1 cellular context compared by ENCODE assay signal in the genomic region with DNA sequence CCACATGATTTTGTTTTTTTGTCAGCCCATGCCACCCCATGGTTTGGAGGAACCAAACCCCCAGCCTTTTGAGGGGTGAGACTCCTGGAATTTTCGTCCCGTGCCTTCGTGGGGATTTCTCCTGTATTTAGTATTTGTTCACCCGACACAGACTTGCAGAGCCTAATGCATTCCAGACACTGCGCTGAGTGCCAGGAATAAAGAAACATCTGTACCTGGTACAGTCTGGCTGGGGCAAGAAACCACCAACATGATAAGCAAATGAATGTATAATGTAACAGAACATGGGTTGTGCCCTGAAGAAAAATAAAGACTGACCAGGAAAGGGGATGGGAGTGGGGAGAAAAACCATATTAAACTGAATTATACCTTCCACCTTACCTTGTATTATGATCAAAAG.
TF ChIP-seq lines count a peak whose summit lies in the region.

No MANE protein-coding gene starts in this region.

TF ChIP-seq in HCT116, 20 proteins besides CTCF, POLR2A, EP300 and RAD21 (continued from another document):
- no peak for TF ChIP-seq FOSL1 (IDR thresholded peaks at IDR 0.05; ENCODE audit: low read depth)
- no peak for TF ChIP-seq EZH2phosphoT487 (IDR thresholded peaks at IDR 0.05; ENCODE audit: borderline replicate concordance)
- TF ChIP-seq CEBPB (IDR thresholded peaks at IDR 0.05; ENCODE audit: low read depth), result no peak
- TF ChIP-seq EGR1 (IDR thresholded peaks at IDR 0.05; ENCODE audit: low read depth), result no peak
- TF ChIP-seq, protein P1, sequence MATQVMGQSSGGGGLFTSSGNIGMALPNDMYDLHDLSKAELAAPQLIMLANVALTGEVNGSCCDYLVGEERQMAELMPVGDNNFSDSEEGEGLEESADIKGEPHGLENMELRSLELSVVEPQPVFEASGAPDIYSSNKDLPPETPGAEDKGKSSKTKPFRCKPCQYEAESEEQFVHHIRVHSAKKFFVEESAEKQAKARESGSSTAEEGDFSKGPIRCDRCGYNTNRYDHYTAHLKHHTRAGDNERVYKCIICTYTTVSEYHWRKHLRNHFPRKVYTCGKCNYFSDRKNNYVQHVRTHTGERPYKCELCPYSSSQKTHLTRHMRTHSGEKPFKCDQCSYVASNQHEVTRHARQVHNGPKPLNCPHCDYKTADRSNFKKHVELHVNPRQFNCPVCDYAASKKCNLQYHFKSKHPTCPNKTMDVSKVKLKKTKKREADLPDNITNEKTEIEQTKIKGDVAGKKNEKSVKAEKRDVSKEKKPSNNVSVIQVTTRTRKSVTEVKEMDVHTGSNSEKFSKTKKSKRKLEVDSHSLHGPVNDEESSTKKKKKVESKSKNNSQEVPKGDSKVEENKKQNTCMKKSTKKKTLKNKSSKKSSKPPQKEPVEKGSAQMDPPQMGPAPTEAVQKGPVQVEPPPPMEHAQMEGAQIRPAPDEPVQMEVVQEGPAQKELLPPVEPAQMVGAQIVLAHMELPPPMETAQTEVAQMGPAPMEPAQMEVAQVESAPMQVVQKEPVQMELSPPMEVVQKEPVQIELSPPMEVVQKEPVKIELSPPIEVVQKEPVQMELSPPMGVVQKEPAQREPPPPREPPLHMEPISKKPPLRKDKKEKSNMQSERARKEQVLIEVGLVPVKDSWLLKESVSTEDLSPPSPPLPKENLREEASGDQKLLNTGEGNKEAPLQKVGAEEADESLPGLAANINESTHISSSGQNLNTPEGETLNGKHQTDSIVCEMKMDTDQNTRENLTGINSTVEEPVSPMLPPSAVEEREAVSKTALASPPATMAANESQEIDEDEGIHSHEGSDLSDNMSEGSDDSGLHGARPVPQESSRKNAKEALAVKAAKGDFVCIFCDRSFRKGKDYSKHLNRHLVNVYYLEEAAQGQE (IDR thresholded peaks at IDR 0.05; ENCODE audit: low read depth), result no peak
- no peak for TF ChIP-seq SIN3A (IDR thresholded peaks at IDR 0.05; ENCODE audit: low read depth)
- no peak for TF ChIP-seq TCF7L2 (IDR thresholded peaks at IDR 0.05; ENCODE audit: borderline replicate concordance, extremely low read depth, insufficient read depth, insufficient read length)
- TF ChIP-seq ZNF274 (IDR thresholded peaks at IDR 0.05; ENCODE audit: low read depth, low read length), result no peak
- no peak for TF ChIP-seq SP1 (IDR thresholded peaks at IDR 0.05; ENCODE audit: low read depth)
- no peak for TF ChIP-seq POLR2AphosphoS5 (IDR thresholded peaks at IDR 0.05; ENCODE audit: low read depth, low read length)
- TF ChIP-seq ELF1 (IDR thresholded peaks at IDR 0.05; ENCODE audit: borderline replicate concordance, low read depth), result no peak
- TF ChIP-seq YY1 (IDR thresholded peaks at IDR 0.05; ENCODE audit: extremely low read depth, insufficient replicate concordance, low read depth, low read length), result no peak
- TF ChIP-seq, protein P2, sequence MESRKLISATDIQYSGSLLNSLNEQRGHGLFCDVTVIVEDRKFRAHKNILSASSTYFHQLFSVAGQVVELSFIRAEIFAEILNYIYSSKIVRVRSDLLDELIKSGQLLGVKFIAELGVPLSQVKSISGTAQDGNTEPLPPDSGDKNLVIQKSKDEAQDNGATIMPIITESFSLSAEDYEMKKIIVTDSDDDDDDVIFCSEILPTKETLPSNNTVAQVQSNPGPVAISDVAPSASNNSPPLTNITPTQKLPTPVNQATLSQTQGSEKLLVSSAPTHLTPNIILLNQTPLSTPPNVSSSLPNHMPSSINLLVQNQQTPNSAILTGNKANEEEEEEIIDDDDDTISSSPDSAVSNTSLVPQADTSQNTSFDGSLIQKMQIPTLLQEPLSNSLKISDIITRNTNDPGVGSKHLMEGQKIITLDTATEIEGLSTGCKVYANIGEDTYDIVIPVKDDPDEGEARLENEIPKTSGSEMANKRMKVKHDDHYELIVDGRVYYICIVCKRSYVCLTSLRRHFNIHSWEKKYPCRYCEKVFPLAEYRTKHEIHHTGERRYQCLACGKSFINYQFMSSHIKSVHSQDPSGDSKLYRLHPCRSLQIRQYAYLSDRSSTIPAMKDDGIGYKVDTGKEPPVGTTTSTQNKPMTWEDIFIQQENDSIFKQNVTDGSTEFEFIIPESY (IDR thresholded peaks at IDR 0.05; ENCODE audit: extremely low read depth, insufficient replicate concordance, low read length), result no peak
